ENCODE assay signal across 19 cellular contexts in genomic region chr15:60740787-60741354, GRCh38.
DNase-seq lines count a peak whose midpoint lies in the region; ATAC-seq, FAIRE-seq and TF ChIP-seq lines count a peak whose summit lies in the region.
"Had no signal": no experiment of that assay in that cellular context is flagged by ENCODE, and none has a peak within 500 bp of the region (broad histone marks: within the 10 kb centered on the region; RNA-seq: fewer than 3 reads in every experiment).

No MANE protein-coding gene starts in this region.

- no peaks in the 10 kb centered on the region for H3K4me1 ChIP-seq in RWPE2 (ENCODE audit: insufficient read depth, poor library complexity, severe bottlenecking)

- ATAC-seq in RWPE2 (ENCODE audit: low read depth) = peak; percentile 36; the same call in 2 of the 3 replicates
- no peak for ATAC-seq in GM21360 (IDR thresholded peaks at IDR 0.05; ENCODE audit: unreplicated experiment)
- ATAC-seq: PC-3 had no signal

- H3K36me3 ChIP-seq in RWPE2 (ENCODE audit: low read depth) = no peaks in the 10 kb centered on the region

- in situ Hi-C loops in KBM-7 (cut with MboI; ENCODE audit: low pct_unique_long_range_greater_than_20kb, low sequenced_read_pairs) = no loop called here

- FAIRE-seq in GM12892 (lab: Jason Lieb, UNC) = no peak
- FAIRE-seq: frontal cortex, TTC549 had no signal

- no peak overlapping the region for H3K4me3 ChIP-seq in RWPE2 (ENCODE audit: severe bottlenecking)
- H3K4me3 ChIP-seq in fibroblast of mammary gland (ENCODE audit: control insufficient read depth, low read depth, low read length) = no peak overlapping the region
- H3K4me3 ChIP-seq: dorsolateral prefrontal cortex, SK-N-MC, skin epidermis had no signal

- no peak for TF ChIP-seq POLR2A in GM12892 (IDR thresholded peaks at IDR 0.05; ENCODE audit: low read depth, low read length)

- DNase-seq in GM03348 (ENCODE audit: low spot score) (peak; percentile 34), RWPE2 (ENCODE audit: low spot score) (no peak), fibroblast of mammary gland (ENCODE audit: low read depth) (peak; percentile 77), renal cortical epithelial cell (ENCODE audit: low read depth) (peak; percentile 96), GM12892 (ENCODE audit: insufficient read length) (no peak), KBM-7 (no peak)
- DNase-seq: activated CD4-positive, alpha-beta T cell treated with anti-CD3 and anti-CD28 coated beads, Interleukin-2, amount 50 U/mL, for 4 hours; CD4-positive, CD25-positive, alpha-beta regulatory T cell; dorsolateral prefrontal cortex; KG1; NCI-H1436 treated with DMSO at 0.1 percent for 48 hours; NCI-H446; PC-3; stimulated activated naive CD4-positive, alpha-beta T cell treated with Interleukin-2 at 50 U/mL for 16 hours had no signal

- H3K27ac ChIP-seq in RWPE2 (ENCODE audit: poor library complexity, severe bottlenecking) = no peak overlapping the region
- H3K27ac ChIP-seq: dorsolateral prefrontal cortex, SK-N-MC, skin epidermis had no signal

- no peaks in the 10 kb centered on the region for H3K9me3 ChIP-seq in RWPE2 (ENCODE audit: severe bottlenecking)

- H3K27me3 ChIP-seq in RWPE2 (ENCODE audit: insufficient read depth, poor library complexity, severe bottlenecking) = no peaks in the 10 kb centered on the region
- H3K27me3 ChIP-seq: dorsolateral prefrontal cortex had no signal

- TF ChIP-seq CTCF in RWPE2 (IDR thresholded peaks at IDR 0.05; ENCODE audit: poor library complexity, severe bottlenecking) (no peak), fibroblast of mammary gland (conservative IDR thresholded peaks at IDR 0.05; ENCODE audit: control insufficient read depth, insufficient read depth, low read depth, low read length) (no peak)

Comparison
In these comparisons a context has a peak if more than half of its experiments do, and no peak if none do; other contexts are left out.
1. DNase-seq: peak in GM03348 (single experiment), fibroblast of mammary gland (single experiment) and renal cortical epithelial cell (single experiment); none in RWPE2 (single experiment), GM12892 (single experiment) and KBM-7 (single experiment).